In the genomic region with DNA sequence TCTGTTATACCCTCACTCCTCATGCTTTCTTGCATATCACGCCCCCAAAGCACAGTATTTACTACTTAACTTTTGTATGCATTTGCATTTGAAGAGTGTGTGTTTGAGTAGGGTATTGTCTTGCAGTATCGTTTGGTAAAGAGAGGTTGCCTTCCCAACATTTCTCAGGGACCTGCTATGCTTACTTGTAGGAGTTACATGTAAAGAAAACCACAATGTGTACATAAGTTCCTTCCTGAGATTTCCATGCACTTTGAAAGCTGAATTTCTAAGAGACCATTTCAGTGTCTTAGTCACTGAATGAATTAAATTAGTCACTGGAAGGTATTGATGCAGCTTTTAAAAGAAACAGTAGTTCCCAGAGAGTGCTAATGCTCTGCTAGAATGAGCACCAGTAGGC, we compare ENCODE assay signal across 21 cellular contexts.
A peak's percentile ranks its signal among the peaks of the same experiment; 100 is the strongest.
DNase-seq lines count a peak whose midpoint lies in the region; ATAC-seq and TF ChIP-seq lines count a peak whose summit lies in the region.
"Had no signal": no experiment of that assay in that cellular context is flagged by ENCODE, and none has a peak within 500 bp of the region (broad histone marks: within the 10 kb centered on the region; RNA-seq: fewer than 3 reads in every experiment).

No MANE protein-coding gene starts in this region.

- H3K27ac Mint-ChIP-seq in activated T-cell treated with anti-CD3 and anti-CD28 coated beads, Interleukin-2, amount 50 U/mL, for 72 hours: no peak overlapping the region
- H3K27ac Mint-ChIP-seq: CD4-positive, alpha-beta memory T cell had no signal

- H3K4me1 ChIP-seq in HUES64 (ENCODE audit: insufficient read depth, low read length): peaks cover 57% of the 10 kb centered on the region
- H3K4me1 ChIP-seq: gastrocnemius medialis, left ventricle myocardium inferior, suprapubic skin had no signal

- no peak for ATAC-seq in activated T-cell treated with anti-CD3 and anti-CD28 coated beads, Interleukin-2, amount 50 U/mL, for 72 hours (replicated peaks in 1 of 2)
- ATAC-seq in HG02981 (IDR thresholded peaks at IDR 0.05; ENCODE audit: unreplicated experiment): no peak
- ATAC-seq: gastrocnemius medialis had no signal

- H3K27ac ChIP-seq in HUES64 (ENCODE audit: low read depth, low read length): peak overlapping the region; percentile 66; the same call in 1 of the 2 replicates
- H3K27ac ChIP-seq: gastrocnemius medialis, left ventricle myocardium inferior, neutrophil, suprapubic skin, VCaP had no signal

- no peaks in the 10 kb centered on the region for H3K27me3 ChIP-seq in HUES64 (ENCODE audit: insufficient read depth, low read length)
- H3K27me3 ChIP-seq: gastrocnemius medialis, neutrophil, suprapubic skin had no signal

- H3K27me3 Mint-ChIP-seq in activated T-cell treated with anti-CD3 and anti-CD28 coated beads, Interleukin-2, amount 50 U/mL, for 72 hours (ENCODE audit: low read depth): peaks cover 31% of the 10 kb centered on the region

- H3K4me3 ChIP-seq in HUES64 (ENCODE audit: low read length): peak overlapping the region; percentile 14; the same call in 1 of the 2 replicates
- no peak overlapping the region for H3K4me3 ChIP-seq in choroid plexus epithelial cell (ENCODE audit: low read depth, low read length)
- H3K4me3 ChIP-seq: gastrocnemius medialis, left ventricle myocardium inferior, suprapubic skin had no signal

- H3K9me3 ChIP-seq in HUES64 (ENCODE audit: insufficient read depth, low read depth, low read length): no peaks in the 10 kb centered on the region
- H3K9me3 ChIP-seq: gastrocnemius medialis, left ventricle myocardium inferior, neutrophil, suprapubic skin had no signal

- WGBS in HUES64: 10% methylated on average over 2 of the region's 2 CpGs

- DNase-seq in EH (ENCODE audit: low read depth): peak; percentile 35
- DNase-seq in choroid plexus epithelial cell (ENCODE audit: low read depth): peak; percentile 8
- peak; percentile 25 for DNase-seq in kidney glomerular epithelial cell (lab: John Stamatoyannopoulos, UW)
- no peak for DNase-seq in activated T-cell treated with anti-CD3 and anti-CD28 coated beads, Interleukin-2, amount 50 U/mL, for 72 hours
- DNase-seq in activated T-cell treated with anti-CD3 and anti-CD28 coated beads, Interleukin-2, amount 50 U/mL, for 48 hours: no peak
- DNase-seq in germinal center (ENCODE audit: low spot score): no peak
- DNase-seq: activated CD4-positive, alpha-beta T cell treated with anti-CD3 and anti-CD28 coated beads, Interleukin-2, amount 50 U/mL, for 48 hours; activated naive CD4-positive, alpha-beta T cell treated with Interleukin-2 at 50 U/mL for 16 hours; aorta; CD4-positive, alpha-beta memory T cell; DMS79 treated with DMSO at 0.1 percent for 48 hours; gastrocnemius medialis; left ventricle myocardium inferior; NCI-H1105 treated with DMSO at 0.1 percent for 48 hours; NCI-H524; retina had no signal

- no peak for TF ChIP-seq CTCF in choroid plexus epithelial cell (conservative IDR thresholded peaks at IDR 0.05; ENCODE audit: low read depth, low read length)

- H3K36me3 Mint-ChIP-seq in activated T-cell treated with anti-CD3 and anti-CD28 coated beads, Interleukin-2, amount 50 U/mL, for 72 hours (ENCODE audit: insufficient read depth in 2 of 2): no peaks in the 10 kb centered on the region
- H3K36me3 Mint-ChIP-seq: CD4-positive, alpha-beta memory T cell had no signal

- no peaks in the 10 kb centered on the region for H3K36me3 ChIP-seq in HUES64 (ENCODE audit: insufficient read depth, low read length)
- H3K36me3 ChIP-seq: gastrocnemius medialis, left ventricle myocardium inferior, neutrophil, suprapubic skin had no signal

- no peaks in the 10 kb centered on the region for H3K9me3 Mint-ChIP-seq in activated T-cell treated with anti-CD3 and anti-CD28 coated beads, Interleukin-2, amount 50 U/mL, for 72 hours
- H3K9me3 Mint-ChIP-seq: CD4-positive, alpha-beta memory T cell had no signal

- peaks cover 4% of the 10 kb centered on the region for H3K4me1 Mint-ChIP-seq in activated T-cell treated with anti-CD3 and anti-CD28 coated beads, Interleukin-2, amount 50 U/mL, for 72 hours (ENCODE audit: low read depth)
- H3K4me1 Mint-ChIP-seq: CD4-positive, alpha-beta memory T cell had no signal

- no peak overlapping the region for H3K4me3 Mint-ChIP-seq in activated T-cell treated with anti-CD3 and anti-CD28 coated beads, Interleukin-2, amount 50 U/mL, for 72 hours
- H3K4me3 Mint-ChIP-seq: CD4-positive, alpha-beta memory T cell had no signal

- no peak overlapping the region for H3K9ac ChIP-seq in HUES64 (ENCODE audit: low read depth, low read length)

Comparison
In these comparisons a context has a peak if more than half of its experiments do, and no peak if none do; other contexts are left out.
1. DNase-seq: peak in EH (single experiment), choroid plexus epithelial cell (single experiment) and kidney glomerular epithelial cell (single experiment); none in activated T-cell treated with anti-CD3 and anti-CD28 coated beads, Interleukin-2, amount 50 U/mL, for 72 hours (0 of 2), activated T-cell treated with anti-CD3 and anti-CD28 coated beads, Interleukin-2, amount 50 U/mL, for 48 hours (0 of 2) and germinal center (single experiment).